1 cellular context compared by ENCODE assay signal in genomic region chr16:3158498-3159314, GRCh38.
TF ChIP-seq lines count a peak whose summit lies in the region.

No MANE protein-coding gene starts in this region.

TF ChIP-seq in HEK293, 187 proteins besides CTCF, POLR2A, EP300 and RAD21 (continued from another document and continues in another):
- TF ChIP-seq PRDM4 (tag by site-specific recombination; IDR thresholded peaks at IDR 0.05) (peak; percentile 68), ZNF341 (tag by site-specific recombination; IDR thresholded peaks at IDR 0.05; ENCODE audit: low read depth) (peak; percentile 97), ZNF548 (tag by site-specific recombination; IDR thresholded peaks at IDR 0.05) (no peak; the same call in 1 of the 2 replicates), ZNF792 (tag by site-specific recombination; IDR thresholded peaks at IDR 0.05) (0 out of 2 replicates have a peak, but pooled peaks have one; percentile 12), ZNF843 (tag by site-specific recombination; IDR thresholded peaks at IDR 0.05) (peak; percentile 57; the same call in 1 of the 2 replicates), ZNF366 (tag by site-specific recombination; conservative IDR thresholded peaks at IDR 0.05) (no peak), ZNF558 (tag by site-specific recombination; IDR thresholded peaks at IDR 0.05) (peak; percentile 75; the same call in 1 of the 2 replicates), INSM2 (tag by site-specific recombination; IDR thresholded peaks at IDR 0.05) (peak; percentile 51), ZBTB7A (tag by site-specific recombination; IDR thresholded peaks at IDR 0.05; ENCODE audit: low read depth) (no peak; the same call in none of the 2 replicates), KLF1 (tag by site-specific recombination; IDR thresholded peaks at IDR 0.05) (peak; percentile 94), TSHZ1 (tag by site-specific recombination; IDR thresholded peaks at IDR 0.05; ENCODE audit: borderline replicate concordance) (peak; percentile 66; the same call in 1 of the 2 replicates), ZNF391 (tag by site-specific recombination; IDR thresholded peaks at IDR 0.05; ENCODE audit: borderline replicate concordance, low read depth) (peak; percentile 92), ZNF501 (tag by site-specific recombination; IDR thresholded peaks at IDR 0.05) (peak; percentile 57; the same call in 1 of the 2 replicates), AEBP2 (tag by site-specific recombination; IDR thresholded peaks at IDR 0.05; ENCODE audit: borderline replicate concordance) (no peak), ZSCAN30 (tag by site-specific recombination; IDR thresholded peaks at IDR 0.05) (peak; percentile 45), ZNF76 (tag by site-specific recombination; IDR thresholded peaks at IDR 0.05; ENCODE audit: borderline replicate concordance, low read depth) (peak; percentile 47; the same call in 1 of the 2 replicates), ZNF423 (tag by site-specific recombination; IDR thresholded peaks at IDR 0.05) (peak; percentile 62; the same call in 1 of the 2 replicates), SP3 (tag by site-specific recombination; IDR thresholded peaks at IDR 0.05) (peak; percentile 90), ZXDB (tag by site-specific recombination; IDR thresholded peaks at IDR 0.05) (peak; percentile 81), ZNF610 (tag by site-specific recombination; IDR thresholded peaks at IDR 0.05; ENCODE audit: borderline replicate concordance) (peak; percentile 75; the same call in 1 of the 2 replicates), KLF9 (tag by site-specific recombination; IDR thresholded peaks at IDR 0.05; ENCODE audit: low read depth) (peak; percentile 85), OSR2 (tag by site-specific recombination; IDR thresholded peaks at IDR 0.05) (peak; percentile 71), KLF16 (tag by site-specific recombination; IDR thresholded peaks at IDR 0.05) (peak; percentile 76), ZFP69B (tag by site-specific recombination; IDR thresholded peaks at IDR 0.05) (peak; percentile 90), GLI4 (tag by site-specific recombination; IDR thresholded peaks at IDR 0.05) (peak; percentile 75; the same call in 1 of the 2 replicates), GFI1B (tag by site-specific recombination; IDR thresholded peaks at IDR 0.05) (0 out of 2 replicates have a peak, but pooled peaks have one; percentile 29), ZNF777 (tag by site-specific recombination; IDR thresholded peaks at IDR 0.05; ENCODE audit: borderline replicate concordance) (0 out of 2 replicates have a peak, but pooled peaks have one; percentile 7), ZNF416 (tag by site-specific recombination; IDR thresholded peaks at IDR 0.05) (no peak), ZNF311 (tag by site-specific recombination; IDR thresholded peaks at IDR 0.05; ENCODE audit: borderline replicate concordance) (no peak), ZNF654 (tag by site-specific recombination; IDR thresholded peaks at IDR 0.05; ENCODE audit: low read depth) (peak; percentile 13; the same call in 1 of the 2 replicates), ZNF274 (IDR thresholded peaks at IDR 0.05; ENCODE audit: low read length) (no peak), ZNF274 (tag by site-specific recombination; IDR thresholded peaks at IDR 0.05; ENCODE audit: borderline replicate concordance) (no peak), ZNF544 (tag by site-specific recombination; IDR thresholded peaks at IDR 0.05) (no peak), REPIN1 (tag by site-specific recombination; IDR thresholded peaks at IDR 0.05; ENCODE audit: low read depth) (peak; percentile 53; the same call in 1 of the 2 replicates), ZEB2 (tag by site-specific recombination; IDR thresholded peaks at IDR 0.05) (peak; percentile 97), ZSCAN23 (tag by site-specific recombination; IDR thresholded peaks at IDR 0.05) (peak; percentile 95; the same call in 1 of the 2 replicates), ZBTB48 (tag by site-specific recombination; IDR thresholded peaks at IDR 0.05) (no peak; the same call in 1 of the 2 replicates), GLIS1 (tag by site-specific recombination; IDR thresholded peaks at IDR 0.05) (peak; percentile 55)
- TF ChIP-seq, protein P1, sequence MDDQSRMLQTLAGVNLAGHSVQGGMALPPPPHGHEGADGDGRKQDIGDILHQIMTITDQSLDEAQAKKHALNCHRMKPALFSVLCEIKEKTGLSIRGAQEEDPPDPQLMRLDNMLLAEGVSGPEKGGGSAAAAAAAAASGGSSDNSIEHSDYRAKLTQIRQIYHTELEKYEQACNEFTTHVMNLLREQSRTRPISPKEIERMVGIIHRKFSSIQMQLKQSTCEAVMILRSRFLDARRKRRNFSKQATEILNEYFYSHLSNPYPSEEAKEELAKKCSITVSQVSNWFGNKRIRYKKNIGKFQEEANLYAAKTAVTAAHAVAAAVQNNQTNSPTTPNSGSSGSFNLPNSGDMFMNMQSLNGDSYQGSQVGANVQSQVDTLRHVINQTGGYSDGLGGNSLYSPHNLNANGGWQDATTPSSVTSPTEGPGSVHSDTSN (CRISPR knock-in tag; IDR thresholded peaks at IDR 0.05), result peak; percentile 38; the same call in 1 of the 2 replicates
- TF ChIP-seq, protein P2, sequence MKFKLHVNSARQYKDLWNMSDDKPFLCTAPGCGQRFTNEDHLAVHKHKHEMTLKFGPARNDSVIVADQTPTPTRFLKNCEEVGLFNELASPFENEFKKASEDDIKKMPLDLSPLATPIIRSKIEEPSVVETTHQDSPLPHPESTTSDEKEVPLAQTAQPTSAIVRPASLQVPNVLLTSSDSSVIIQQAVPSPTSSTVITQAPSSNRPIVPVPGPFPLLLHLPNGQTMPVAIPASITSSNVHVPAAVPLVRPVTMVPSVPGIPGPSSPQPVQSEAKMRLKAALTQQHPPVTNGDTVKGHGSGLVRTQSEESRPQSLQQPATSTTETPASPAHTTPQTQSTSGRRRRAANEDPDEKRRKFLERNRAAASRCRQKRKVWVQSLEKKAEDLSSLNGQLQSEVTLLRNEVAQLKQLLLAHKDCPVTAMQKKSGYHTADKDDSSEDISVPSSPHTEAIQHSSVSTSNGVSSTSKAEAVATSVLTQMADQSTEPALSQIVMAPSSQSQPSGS (tag by site-specific recombination; IDR thresholded peaks at IDR 0.05; ENCODE audit: low read depth), result peak; percentile 9; the same call in 1 of the 2 replicates
- TF ChIP-seq, protein P3, sequence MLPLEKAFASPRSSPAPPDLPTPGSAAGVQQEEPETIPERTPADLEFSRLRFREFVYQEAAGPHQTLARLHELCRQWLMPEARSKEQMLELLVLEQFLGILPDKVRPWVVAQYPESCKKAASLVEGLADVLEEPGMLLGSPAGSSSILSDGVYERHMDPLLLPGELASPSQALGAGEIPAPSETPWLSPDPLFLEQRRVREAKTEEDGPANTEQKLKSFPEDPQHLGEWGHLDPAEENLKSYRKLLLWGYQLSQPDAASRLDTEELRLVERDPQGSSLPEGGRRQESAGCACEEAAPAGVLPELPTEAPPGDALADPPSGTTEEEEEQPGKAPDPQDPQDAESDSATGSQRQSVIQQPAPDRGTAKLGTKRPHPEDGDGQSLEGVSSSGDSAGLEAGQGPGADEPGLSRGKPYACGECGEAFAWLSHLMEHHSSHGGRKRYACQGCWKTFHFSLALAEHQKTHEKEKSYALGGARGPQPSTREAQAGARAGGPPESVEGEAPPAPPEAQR (tag by site-specific recombination; IDR thresholded peaks at IDR 0.05), result peak; percentile 35; the same call in 1 of the 2 replicates
- TF ChIP-seq, protein P4, sequence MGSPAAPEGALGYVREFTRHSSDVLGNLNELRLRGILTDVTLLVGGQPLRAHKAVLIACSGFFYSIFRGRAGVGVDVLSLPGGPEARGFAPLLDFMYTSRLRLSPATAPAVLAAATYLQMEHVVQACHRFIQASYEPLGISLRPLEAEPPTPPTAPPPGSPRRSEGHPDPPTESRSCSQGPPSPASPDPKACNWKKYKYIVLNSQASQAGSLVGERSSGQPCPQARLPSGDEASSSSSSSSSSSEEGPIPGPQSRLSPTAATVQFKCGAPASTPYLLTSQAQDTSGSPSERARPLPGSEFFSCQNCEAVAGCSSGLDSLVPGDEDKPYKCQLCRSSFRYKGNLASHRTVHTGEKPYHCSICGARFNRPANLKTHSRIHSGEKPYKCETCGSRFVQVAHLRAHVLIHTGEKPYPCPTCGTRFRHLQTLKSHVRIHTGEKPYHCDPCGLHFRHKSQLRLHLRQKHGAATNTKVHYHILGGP (tag by site-specific recombination; IDR thresholded peaks at IDR 0.05), result no peak
- TF ChIP-seq, protein P5, sequence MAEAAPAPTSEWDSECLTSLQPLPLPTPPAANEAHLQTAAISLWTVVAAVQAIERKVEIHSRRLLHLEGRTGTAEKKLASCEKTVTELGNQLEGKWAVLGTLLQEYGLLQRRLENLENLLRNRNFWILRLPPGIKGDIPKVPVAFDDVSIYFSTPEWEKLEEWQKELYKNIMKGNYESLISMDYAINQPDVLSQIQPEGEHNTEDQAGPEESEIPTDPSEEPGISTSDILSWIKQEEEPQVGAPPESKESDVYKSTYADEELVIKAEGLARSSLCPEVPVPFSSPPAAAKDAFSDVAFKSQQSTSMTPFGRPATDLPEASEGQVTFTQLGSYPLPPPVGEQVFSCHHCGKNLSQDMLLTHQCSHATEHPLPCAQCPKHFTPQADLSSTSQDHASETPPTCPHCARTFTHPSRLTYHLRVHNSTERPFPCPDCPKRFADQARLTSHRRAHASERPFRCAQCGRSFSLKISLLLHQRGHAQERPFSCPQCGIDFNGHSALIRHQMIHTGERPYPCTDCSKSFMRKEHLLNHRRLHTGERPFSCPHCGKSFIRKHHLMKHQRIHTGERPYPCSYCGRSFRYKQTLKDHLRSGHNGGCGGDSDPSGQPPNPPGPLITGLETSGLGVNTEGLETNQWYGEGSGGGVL (tag by site-specific recombination; IDR thresholded peaks at IDR 0.05), result peak; percentile 72
